8 cellular contexts compared by ENCODE assay signal in genomic region chr12:57694459-57695019, GRCh38. TPM values are rescaled to one million over a fixed set of nuclear protein-coding genes. Genes with fewer than 3 reads are reported as not detected.
DNase-seq lines count a peak whose midpoint lies in the region; ATAC-seq and TF ChIP-seq lines count a peak whose summit lies in the region.

No MANE protein-coding gene starts in this region.

- H3K27ac ChIP-seq in 22Rv1: peak overlapping the region; percentile 58
- peak overlapping the region; percentile 9 for H3K27ac ChIP-seq in foreskin keratinocyte
- H3K27ac ChIP-seq in rectal smooth muscle tissue (ENCODE audit: low read depth, low read length): peak overlapping the region; percentile 55

- peaks cover 2% of the 10 kb centered on the region for H3K36me3 Mint-ChIP-seq in WTC11

- peak; percentile 7 for ATAC-seq in GM19324 (IDR thresholded peaks at IDR 0.05; ENCODE audit: low FRiP score, unreplicated experiment)
- peak; percentile 4 for ATAC-seq in foreskin keratinocyte
- ATAC-seq in WTC11: no peak

- H3K4me1 ChIP-seq in foreskin keratinocyte (no peaks in the 10 kb centered on the region), rectal smooth muscle tissue (ENCODE audit: control insufficient read depth, insufficient read depth, low read length) (peaks cover 11% of the 10 kb centered on the region)

- no peak overlapping the region for H3K27ac Mint-ChIP-seq in WTC11

- H3K4me1 Mint-ChIP-seq in WTC11: no peaks in the 10 kb centered on the region

- peak overlapping the region; percentile 94 for H3K9ac ChIP-seq in rectal smooth muscle tissue (ENCODE audit: low read length)

- DNase-seq in RPMI7951 (ENCODE audit: low read depth) (peak; percentile 3), foreskin keratinocyte (peak in 1 of 2 donors; percentile 3), WTC11 (ENCODE audit: low spot score) (no peak), NCI-H128 (lab: John Stamatoyannopoulos, UW; ENCODE audit: unreplicated experiment) (no peak)
- no peak for DNase-seq in activated CD4-positive, alpha-beta T cell treated with anti-CD3 and anti-CD28 coated beads, Interleukin-2, amount 50 U/mL, for 4 hours

- CTCF ChIA-PET in WTC11 (lab: Charles Lee): interaction anchor here (1.0 to 2.9 kb wide), 6 partner anchors 25 to 111 kb away, joined by 3 to 25 read pairs (median 8); partner anchors contain the start of gene B4GALNT1

- H3K27me3 ChIP-seq in foreskin keratinocyte (no peaks in the 10 kb centered on the region), rectal smooth muscle tissue (ENCODE audit: control insufficient read depth, insufficient read depth, low read length) (no peaks in the 10 kb centered on the region)

- H3K9me3 Mint-ChIP-seq in WTC11: peaks cover 7% of the 10 kb centered on the region; the same call in 1 of the 2 replicates

- TF ChIP-seq CTCF in 22Rv1 (IDR thresholded peaks at IDR 0.05) (no peak), foreskin keratinocyte (conservative IDR thresholded peaks at IDR 0.05) (no peak), WTC11 (IDR thresholded peaks at IDR 0.05) (no peak)

- POLR2A ChIA-PET in WTC11 (lab: Charles Lee): interaction anchor here (0.6 to 1.2 kb wide), 2 partner anchors 36 to 91 kb away, joined by 3 to 4 read pairs; no protein-coding TSS in a partner anchor

- peaks cover 23% of the 10 kb centered on the region for H3K27me3 Mint-ChIP-seq in WTC11 (ENCODE audit: low read depth)

- H3K4me3 ChIP-seq in rectal smooth muscle tissue (ENCODE audit: low read length): peak overlapping the region; percentile 99

- H3K36me3 ChIP-seq in rectal smooth muscle tissue (ENCODE audit: control insufficient read depth, insufficient read depth, low read length): peaks cover 18% of the 10 kb centered on the region

- H3K4me3 Mint-ChIP-seq in WTC11: no peak overlapping the region

TF ChIP-seq in WTC11, 78 proteins besides CTCF, POLR2A, EP300 and RAD21:
- TF ChIP-seq SMAD3 (CRISPR knock-in tag; IDR thresholded peaks at IDR 0.05; ENCODE audit: borderline replicate concordance) (no peak), KAT7 (CRISPR knock-in tag; IDR thresholded peaks at IDR 0.05; ENCODE audit: borderline replicate concordance) (no peak), CBFB (CRISPR knock-in tag; IDR thresholded peaks at IDR 0.05; ENCODE audit: low read depth) (no peak), NFATC4 (CRISPR knock-in tag; IDR thresholded peaks at IDR 0.05) (no peak), RELA (CRISPR knock-in tag; IDR thresholded peaks at IDR 0.05; ENCODE audit: borderline replicate concordance) (no peak)

RNA-seq across cellular contexts. Expression of gene OS9, which starts 0.6 kb away (rescaled TPM):
- total RNA-seq in RPMI7951 (2014; rRNA removed; shearing (Covaris generic)): 152 and 183 TPM in 2 replicates
- 93.8 and 96.0 TPM in 2 replicates for total RNA-seq in foreskin keratinocyte
- polyA plus RNA-seq in foreskin keratinocyte: 86.3 and 92.8 TPM in 2 replicates
- 77.5 to 93.9 TPM (median 93.1 TPM) in 3 replicates for total RNA-seq in WTC11 (2021)

RNA-seq across cellular contexts. Expression of gene AGAP2, which starts 44.0 kb away (rescaled TPM):
- 0.20 and 0.72 TPM in 2 replicates for total RNA-seq in RPMI7951 (2014; rRNA removed; shearing (Covaris generic))
- 0.35 and 0.82 TPM in 2 replicates for total RNA-seq in foreskin keratinocyte
- polyA plus RNA-seq in foreskin keratinocyte: 0.49 and 0.65 TPM in 2 replicates
- 2.0 to 2.7 TPM (median 2.3 TPM) in 3 replicates for total RNA-seq in WTC11 (2021)

RNA-seq across cellular contexts. Expression of gene TSPAN31, which starts 50.3 kb away (rescaled TPM):
- 39.2 and 42.1 TPM in 2 replicates for total RNA-seq in RPMI7951 (2014; rRNA removed; shearing (Covaris generic))
- total RNA-seq in foreskin keratinocyte: 23.9 and 25.0 TPM in 2 replicates
- polyA plus RNA-seq in foreskin keratinocyte: 26.1 and 28.0 TPM in 2 replicates
- total RNA-seq in WTC11 (2021): 9.9 to 18.6 TPM (median 18.4 TPM) in 3 replicates

RNA-seq across cellular contexts. Expression of gene CDK4, which starts 57.6 kb away (rescaled TPM):
- total RNA-seq in RPMI7951 (2014; rRNA removed; shearing (Covaris generic)): 232 and 269 TPM in 2 replicates
- total RNA-seq in foreskin keratinocyte: 118 and 125 TPM in 2 replicates
- polyA plus RNA-seq in foreskin keratinocyte: 212 and 259 TPM in 2 replicates
- 125 to 152 TPM (median 145 TPM) in 3 replicates for total RNA-seq in WTC11 (2021)
